8 cellular contexts compared by ENCODE assay signal in genomic region chr2:88692187-88692586, GRCh38.
DNase-seq lines count a peak whose midpoint lies in the region.

No MANE protein-coding gene starts in this region.

- H3K27me3 ChIP-seq in adipocyte (replicated peaks; ENCODE audit: control insufficient read depth, insufficient read depth, low read length) = no peaks in the 10 kb centered on the region

- peaks cover 29% of the 10 kb centered on the region for H3K4me1 ChIP-seq in adipocyte (ENCODE audit: control insufficient read depth, insufficient read depth, low read length)

- H3K9me3 ChIP-seq in adipocyte (ENCODE audit: control insufficient read depth, low read length) (no peaks in the 10 kb centered on the region), iPS-18c (ENCODE audit: control insufficient read depth, insufficient read depth, low read length) (no peaks in the 10 kb centered on the region)

- H3K9ac ChIP-seq in adipocyte (ENCODE audit: low read length) = peak overlapping the region; percentile 83

- H3K4me3 ChIP-seq in adipocyte (ENCODE audit: low read length) (peak overlapping the region; percentile 86), iPS-18c (ENCODE audit: insufficient read depth, low read depth, low read length) (peak overlapping the region; percentile 86)

- H3K36me3 ChIP-seq in adipocyte (ENCODE audit: control insufficient read depth, insufficient read depth, low read length, severe bottlenecking) = no peaks in the 10 kb centered on the region

- DNase-seq in activated naive CD4-positive, alpha-beta T cell treated with Interleukin-2 at 50 U/mL for 16 hours = peak; percentile 32
- DNase-seq in activated naive CD4-positive, alpha-beta T cell (lab: John Stamatoyannopoulos, UW) = no peak
- peak; percentile 59 for DNase-seq in RPMI8226
- DNase-seq in adipocyte (ENCODE audit: low read depth) = peak; percentile 48
- peak; percentile 3 to 10 (median 7) for DNase-seq in stimulated activated CD4-positive, alpha-beta T cell treated with anti-CD3 and anti-CD28 coated beads, Interleukin-12 subunit alpha, Interleukin-12 subunit beta, amount 100 ng/mL, for 48 hours (ENCODE audit: low read depth in 2 of 3, low spot score in 1 of 3)
- DNase-seq in NCI-H1048 (lab: John Stamatoyannopoulos, UW) = no peak
- no peak for DNase-seq in NCI-H1694 treated with DMSO at 0.1 percent for 48 hours (lab: John Stamatoyannopoulos, UW)

Comparison
In these comparisons a context has a peak if more than half of its experiments do, and no peak if none do; other contexts are left out.
1. DNase-seq: peak in activated naive CD4-positive, alpha-beta T cell treated with Interleukin-2 at 50 U/mL for 16 hours (single experiment), RPMI8226 (single experiment), adipocyte (single experiment) and stimulated activated CD4-positive, alpha-beta T cell treated with anti-CD3 and anti-CD28 coated beads, Interleukin-12 subunit alpha, Interleukin-12 subunit beta, amount 100 ng/mL, for 48 hours (3 of 3); none in activated naive CD4-positive, alpha-beta T cell (0 of 4), NCI-H1048 (single experiment) and NCI-H1694 treated with DMSO at 0.1 percent for 48 hours (single experiment).